1 cellular context compared by ENCODE assay signal in genomic region chr2:163657257-163657656, GRCh38.
TF ChIP-seq lines count a peak whose summit lies in the region.

No MANE protein-coding gene starts in this region.

TF ChIP-seq in GM23338, 12 proteins besides CTCF, POLR2A, EP300 and RAD21 (continued from another document):
- TF ChIP-seq ZNF462 (CRISPR knock-in tag; IDR thresholded peaks at IDR 0.05), result no peak
- TF ChIP-seq, protein P1, sequence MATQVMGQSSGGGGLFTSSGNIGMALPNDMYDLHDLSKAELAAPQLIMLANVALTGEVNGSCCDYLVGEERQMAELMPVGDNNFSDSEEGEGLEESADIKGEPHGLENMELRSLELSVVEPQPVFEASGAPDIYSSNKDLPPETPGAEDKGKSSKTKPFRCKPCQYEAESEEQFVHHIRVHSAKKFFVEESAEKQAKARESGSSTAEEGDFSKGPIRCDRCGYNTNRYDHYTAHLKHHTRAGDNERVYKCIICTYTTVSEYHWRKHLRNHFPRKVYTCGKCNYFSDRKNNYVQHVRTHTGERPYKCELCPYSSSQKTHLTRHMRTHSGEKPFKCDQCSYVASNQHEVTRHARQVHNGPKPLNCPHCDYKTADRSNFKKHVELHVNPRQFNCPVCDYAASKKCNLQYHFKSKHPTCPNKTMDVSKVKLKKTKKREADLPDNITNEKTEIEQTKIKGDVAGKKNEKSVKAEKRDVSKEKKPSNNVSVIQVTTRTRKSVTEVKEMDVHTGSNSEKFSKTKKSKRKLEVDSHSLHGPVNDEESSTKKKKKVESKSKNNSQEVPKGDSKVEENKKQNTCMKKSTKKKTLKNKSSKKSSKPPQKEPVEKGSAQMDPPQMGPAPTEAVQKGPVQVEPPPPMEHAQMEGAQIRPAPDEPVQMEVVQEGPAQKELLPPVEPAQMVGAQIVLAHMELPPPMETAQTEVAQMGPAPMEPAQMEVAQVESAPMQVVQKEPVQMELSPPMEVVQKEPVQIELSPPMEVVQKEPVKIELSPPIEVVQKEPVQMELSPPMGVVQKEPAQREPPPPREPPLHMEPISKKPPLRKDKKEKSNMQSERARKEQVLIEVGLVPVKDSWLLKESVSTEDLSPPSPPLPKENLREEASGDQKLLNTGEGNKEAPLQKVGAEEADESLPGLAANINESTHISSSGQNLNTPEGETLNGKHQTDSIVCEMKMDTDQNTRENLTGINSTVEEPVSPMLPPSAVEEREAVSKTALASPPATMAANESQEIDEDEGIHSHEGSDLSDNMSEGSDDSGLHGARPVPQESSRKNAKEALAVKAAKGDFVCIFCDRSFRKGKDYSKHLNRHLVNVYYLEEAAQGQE (IDR thresholded peaks at IDR 0.05; ENCODE audit: unreplicated experiment), result no peak
- no peak for TF ChIP-seq EZH2phosphoT487 (IDR thresholded peaks at IDR 0.05; ENCODE audit: unreplicated experiment)
- no peak for TF ChIP-seq NANOG (IDR thresholded peaks at IDR 0.05; ENCODE audit: borderline replicate concordance)
- no peak for TF ChIP-seq ZNF331 (CRISPR knock-in tag; IDR thresholded peaks at IDR 0.05; ENCODE audit: low read depth)
- TF ChIP-seq STAT1 (IDR thresholded peaks at IDR 0.05; ENCODE audit: unreplicated experiment), result no peak
